In genomic region chr18:61980355-61980754, GRCh38 we compare ENCODE assay signal across 1 cellular context.
TF ChIP-seq lines count a peak whose summit lies in the region.

No MANE protein-coding gene starts in this region.

TF ChIP-seq in GM23338, 12 proteins besides CTCF, POLR2A, EP300 and RAD21 (continued from another document):
- TF ChIP-seq ZNF462 (CRISPR knock-in tag; IDR thresholded peaks at IDR 0.05) (no peak), EZH2 (IDR thresholded peaks at IDR 0.05; ENCODE audit: low read depth, unreplicated experiment) (no peak), EZH2phosphoT487 (IDR thresholded peaks at IDR 0.05; ENCODE audit: unreplicated experiment) (no peak), ZNF114 (CRISPR knock-in tag; IDR thresholded peaks at IDR 0.05) (no peak), CREB1 (CRISPR knock-in tag; IDR thresholded peaks at IDR 0.05; ENCODE audit: low read depth) (no peak), ZNF331 (CRISPR knock-in tag; IDR thresholded peaks at IDR 0.05; ENCODE audit: low read depth) (no peak), ETS1 (IDR thresholded peaks at IDR 0.05) (no peak)
TF ChIP-seq in GM23338: peak in this region for 0.
